ENCODE assay signal across 9 cellular contexts in the genomic region with DNA sequence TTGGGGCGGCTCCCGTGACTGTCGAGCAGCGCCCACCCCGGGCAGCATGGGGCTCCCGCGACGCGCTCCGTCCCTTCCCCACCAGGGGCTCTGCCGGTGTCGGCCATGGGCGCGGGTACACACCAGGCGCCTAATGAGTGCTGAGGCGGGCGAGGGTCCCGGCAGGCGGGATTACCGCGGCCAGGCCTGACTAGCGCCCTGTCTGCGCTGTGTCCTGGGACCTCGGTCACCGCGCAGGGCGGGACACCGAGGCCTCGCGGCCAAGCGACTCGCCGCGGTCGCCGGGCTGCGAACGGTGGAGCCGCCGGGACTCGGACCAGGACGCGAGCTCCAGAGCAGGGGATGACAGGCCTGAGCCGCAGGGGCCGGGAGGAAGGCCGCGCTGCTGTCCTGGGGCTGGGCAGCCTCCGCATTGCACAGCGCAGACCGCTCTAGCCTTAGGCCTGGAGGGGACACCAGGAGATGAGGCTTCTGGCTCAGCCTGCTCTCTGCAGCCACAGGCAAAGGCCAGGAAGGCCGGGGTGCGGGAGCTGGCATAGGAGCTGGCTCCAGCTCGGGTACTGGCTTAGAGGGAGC. TPM values are rescaled to one million over a fixed set of nuclear protein-coding genes. Genes with fewer than 3 reads are reported as not detected.
A peak's percentile ranks its signal among the peaks of the same experiment; 100 is the strongest.
DNase-seq lines count a peak whose midpoint lies in the region; ATAC-seq and TF ChIP-seq lines count a peak whose summit lies in the region.
"Had no signal": no experiment of that assay in that cellular context is flagged by ENCODE, and none has a peak within 500 bp of the region (broad histone marks: within the 10 kb centered on the region; RNA-seq: fewer than 3 reads in every experiment).

No MANE protein-coding gene starts in this region.

- POLR2A ChIA-PET in BJ (lab: Charles Lee) = interaction anchor here (0.6 kb wide), 3 partner anchors 10 to 84 kb away, joined by 3 to 4 read pairs (median 4); no protein-coding TSS in a partner anchor

- H3K9me3 Mint-ChIP-seq in activated T-helper 17 cell treated with anti-CD3 and anti-CD28 coated beads, Interleukin-2, amount 50 U/mL, for 72 hours = no peaks in the 10 kb centered on the region

- H3K9ac ChIP-seq in rectal smooth muscle tissue (ENCODE audit: low read length) = peak overlapping the region; percentile 41

- peak overlapping the region; percentile 87 for H3K27ac ChIP-seq in left ventricle myocardium inferior (replicated peaks)
- no peak overlapping the region for H3K27ac ChIP-seq in rectal smooth muscle tissue (ENCODE audit: low read depth, low read length)

- CTCF ChIA-PET in BJ (lab: Yijun Ruan, JAX) = interaction anchor here (0.6 to 2.1 kb wide), 12 partner anchors 10 to 335 kb away, joined by 3 to 10 read pairs (median 5); no protein-coding TSS in a partner anchor

- H3K36me3 ChIP-seq in BJ (ENCODE audit: control insufficient read depth, insufficient read depth, low read length) (peaks cover 22% of the 10 kb centered on the region), left ventricle myocardium inferior (peaks cover 33% of the 10 kb centered on the region), rectal smooth muscle tissue (ENCODE audit: control insufficient read depth, insufficient read depth, low read length) (peaks cover 25% of the 10 kb centered on the region)

- H3K27me3 Mint-ChIP-seq in activated T-helper 17 cell treated with anti-CD3 and anti-CD28 coated beads, Interleukin-2, amount 50 U/mL, for 72 hours = no peaks in the 10 kb centered on the region

- no peak overlapping the region for H3K27ac Mint-ChIP-seq in activated T-helper 17 cell treated with anti-CD3 and anti-CD28 coated beads, Interleukin-2, amount 50 U/mL, for 72 hours

- ATAC-seq in GM19025 (IDR thresholded peaks at IDR 0.05; ENCODE audit: low read depth, unreplicated experiment) = peak; percentile 14
- ATAC-seq in HG03432 (IDR thresholded peaks at IDR 0.05; ENCODE audit: unreplicated experiment) = peak; percentile 22
- ATAC-seq in activated T-helper 17 cell treated with anti-CD3 and anti-CD28 coated beads, Interleukin-2, amount 50 U/mL, for 72 hours (replicated peaks) = peak; percentile 27

- H3K27me3 ChIP-seq in BJ (ENCODE audit: control insufficient read depth, insufficient read depth, low read length) = no peaks in the 10 kb centered on the region
- H3K27me3 ChIP-seq in left ventricle myocardium inferior (ENCODE audit: low read depth) = no peaks in the 10 kb centered on the region
- H3K27me3 ChIP-seq in rectal smooth muscle tissue (ENCODE audit: control insufficient read depth, insufficient read depth, low read length) = no peaks in the 10 kb centered on the region

- H3K4me3 ChIP-seq in BJ (ENCODE audit: low read depth, low read length) (peak overlapping the region; percentile 97), left ventricle myocardium inferior (peak overlapping the region; percentile 85), rectal smooth muscle tissue (ENCODE audit: low read length) (peak overlapping the region; percentile 86)

- intact Hi-C loops in left ventricle myocardium inferior (cut with micrococcal nuclease) = no loop called here

- H3K4me3 Mint-ChIP-seq in activated T-helper 17 cell treated with anti-CD3 and anti-CD28 coated beads, Interleukin-2, amount 50 U/mL, for 72 hours = peak overlapping the region; percentile 47

- DNase-seq in BJ (ENCODE audit: low read depth) (no peak), left ventricle myocardium inferior (no peak), NCI-H1048 (lab: John Stamatoyannopoulos, UW) (no peak), hippocampal formation (lab: John Stamatoyannopoulos, UW) (no peak)

- H3K36me3 Mint-ChIP-seq in activated T-helper 17 cell treated with anti-CD3 and anti-CD28 coated beads, Interleukin-2, amount 50 U/mL, for 72 hours (ENCODE audit: low read depth) = peaks cover 41% of the 10 kb centered on the region

- no peak for TF ChIP-seq CTCF in BJ (IDR thresholded peaks at IDR 0.05; ENCODE audit: insufficient read depth, low read depth, low read length)
- TF ChIP-seq CTCF in left ventricle myocardium inferior (IDR thresholded peaks at IDR 0.05; ENCODE audit: borderline replicate concordance) = no peak

- H3K9me3 ChIP-seq in left ventricle myocardium inferior (replicated peaks) = no peaks in the 10 kb centered on the region

- H3K4me1 ChIP-seq in left ventricle myocardium inferior (peaks cover 60% of the 10 kb centered on the region), rectal smooth muscle tissue (ENCODE audit: control insufficient read depth, insufficient read depth, low read length) (peaks cover 11% of the 10 kb centered on the region)

- H3K4me1 Mint-ChIP-seq in activated T-helper 17 cell treated with anti-CD3 and anti-CD28 coated beads, Interleukin-2, amount 50 U/mL, for 72 hours = peaks cover 21% of the 10 kb centered on the region

RNA-seq across cellular contexts. Expression of a gene that starts 14.1 kb away (rescaled TPM):
- polyA plus RNA-seq in BJ (2011; rRNA removed) = not detected in 2 replicates
- not detected in 2 replicates for polyA minus RNA-seq in BJ (2011; rRNA and poly(A)+ RNA removed)
- 1 to 10 TPM; 1.0 to 1.8 TPM for total RNA-seq in activated T-helper 17 cell treated with anti-CD3 and anti-CD28 coated beads, Interleukin-2, amount 50 U/mL, for 72 hours
- 9.6 TPM for total RNA-seq in left ventricle myocardium inferior
- total RNA-seq: NCI-H460 had no signal

RNA-seq across cellular contexts. Expression of a gene that starts 16.3 kb away (rescaled TPM):
- polyA plus RNA-seq in BJ (2011; rRNA removed) = 0.17 and 0.42 TPM in 2 replicates
- polyA minus RNA-seq in BJ (2011; rRNA and poly(A)+ RNA removed) = 0.10 and 0.14 TPM in 2 replicates
- not detected for total RNA-seq in activated T-helper 17 cell treated with anti-CD3 and anti-CD28 coated beads, Interleukin-2, amount 50 U/mL, for 72 hours
- 21.4 TPM for total RNA-seq in left ventricle myocardium inferior

RNA-seq across cellular contexts. Expression of a gene that starts 19.7 kb away (rescaled TPM):
- polyA plus RNA-seq in BJ (2011; rRNA removed) = not detected in 2 replicates
- polyA minus RNA-seq in BJ (2011; rRNA and poly(A)+ RNA removed) = not detected in 2 replicates
- not detected for total RNA-seq in activated T-helper 17 cell treated with anti-CD3 and anti-CD28 coated beads, Interleukin-2, amount 50 U/mL, for 72 hours
- total RNA-seq in left ventricle myocardium inferior = 14.6 TPM
- total RNA-seq: NCI-H460 had no signal

RNA-seq across cellular contexts. Expression of a gene that starts 29.4 kb away (rescaled TPM):
- not detected in 2 replicates for polyA plus RNA-seq in BJ (2011; rRNA removed)
- not detected in 2 replicates for polyA minus RNA-seq in BJ (2011; rRNA and poly(A)+ RNA removed)
- total RNA-seq in activated T-helper 17 cell treated with anti-CD3 and anti-CD28 coated beads, Interleukin-2, amount 50 U/mL, for 72 hours = not detected
- not detected for total RNA-seq in left ventricle myocardium inferior
- total RNA-seq: NCI-H460 had no signal

RNA-seq across cellular contexts. Expression of a gene that starts 35.7 kb away (rescaled TPM):
- polyA plus RNA-seq in BJ (2011; rRNA removed) = not detected in 2 replicates
- not detected in 2 replicates for polyA minus RNA-seq in BJ (2011; rRNA and poly(A)+ RNA removed)
- total RNA-seq in activated T-helper 17 cell treated with anti-CD3 and anti-CD28 coated beads, Interleukin-2, amount 50 U/mL, for 72 hours = not detected
- total RNA-seq in left ventricle myocardium inferior = 0.41 TPM
- total RNA-seq: NCI-H460 had no signal

Comparison
In these comparisons a context has a peak if more than half of its experiments do, and no peak if none do; other contexts are left out.
1. RNA of a gene that starts 16.3 kb away (total RNA-seq): 21.4 TPM in left ventricle myocardium inferior (single experiment); not detected in activated T-helper 17 cell treated with anti-CD3 and anti-CD28 coated beads, Interleukin-2, amount 50 U/mL, for 72 hours; every median in the first group is over 10 times any median in the second.
2. RNA of a gene that starts 19.7 kb away (total RNA-seq): 14.6 TPM in left ventricle myocardium inferior (single experiment); not detected in activated T-helper 17 cell treated with anti-CD3 and anti-CD28 coated beads, Interleukin-2, amount 50 U/mL, for 72 hours; every median in the first group is over 10 times any median in the second.
3. Peak in every context shown above with its lines, with median percentiles within 50 percentile points of each other: H3K4me3 ChIP-seq and ATAC-seq.